8 cellular contexts compared by ENCODE assay signal in the genomic region with DNA sequence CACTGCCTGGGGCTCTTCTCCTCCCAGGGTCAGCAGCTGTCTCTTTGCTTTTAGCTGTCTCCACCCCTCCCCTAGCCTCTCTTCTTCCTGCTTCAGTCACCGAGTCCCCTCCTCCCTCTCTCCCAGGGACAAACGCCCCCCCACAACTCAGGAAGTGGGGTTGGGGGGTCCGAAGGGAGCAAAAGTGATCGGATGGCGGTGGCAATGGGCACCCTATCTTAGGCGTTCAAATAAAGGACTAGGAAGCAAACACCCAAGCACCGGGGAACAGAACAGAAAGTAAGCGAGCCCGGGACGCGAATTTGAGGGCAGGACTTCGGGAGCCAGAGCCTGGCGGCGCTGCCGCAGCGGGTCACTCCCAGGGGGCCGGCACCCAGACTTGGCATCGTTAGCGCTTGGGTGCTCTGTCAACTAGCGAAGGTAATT. TPM values are rescaled to one million over a fixed set of nuclear protein-coding genes. Genes with fewer than 3 reads are reported as not detected.
DNase-seq lines count a peak whose midpoint lies in the region; ATAC-seq, FAIRE-seq and TF ChIP-seq lines count a peak whose summit lies in the region.

No MANE protein-coding gene starts in this region.

- no peak for TF ChIP-seq POLR2A in GM12878 (IDR thresholded peaks at IDR 0.05; ENCODE audit: low read depth, low read length)

- in situ Hi-C loops in GM12878 (cut with MboI), result no loop called here

- H4K20me1 ChIP-seq in GM12878 (ENCODE audit: control insufficient read depth, insufficient read depth), result no peaks in the 10 kb centered on the region

- ATAC-seq in GM12878 (peak; percentile 8; the same call in 1 of the 3 replicates), GM21367 (IDR thresholded peaks at IDR 0.05; ENCODE audit: unreplicated experiment) (no peak), GM19397 (IDR thresholded peaks at IDR 0.05; ENCODE audit: unreplicated experiment) (no peak)

- H3K27me3 ChIP-seq in GM12878 (replicated peaks in 1 of 2; ENCODE audit: control insufficient read depth in 2 of 2, insufficient read depth in 2 of 2, low read length in 1 of 2), result no peaks in the 10 kb centered on the region

- H3K9me3 ChIP-seq in GM12878 (replicated peaks; ENCODE audit: control insufficient read depth, insufficient read depth, low read length), result no peaks in the 10 kb centered on the region

- no peak for TF ChIP-seq RAD21 in GM12878 (IDR thresholded peaks at IDR 0.05; ENCODE audit: insufficient read depth, low read depth, low read length)

- peaks cover 37% of the 10 kb centered on the region for H3K79me2 ChIP-seq in GM12878 (ENCODE audit: control insufficient read depth, insufficient read depth, low read length)

- TF ChIP-seq CTCF in GM12878 (IDR thresholded peaks at IDR 0.05 in 2 of 3, conservative IDR thresholded peaks at IDR 0.05 in 1 of 3; ENCODE audit: control insufficient read depth in 2 of 3, extremely low read depth in 1 of 3, insufficient read depth in 1 of 3, low read depth in 3 of 3, low read length in 3 of 3), result no peak

- RAD21 ChIA-PET in GM12878 (lab: Charles Lee; ENCODE audit: unreplicated experiment), result interaction anchor here (1.3 to 3.1 kb wide), 6 partner anchors 12 to 189 kb away, joined by 3 to 19 read pairs (median 10); a partner anchor contains a TSS

- intact Hi-C loops in GM12878 (cut with micrococcal nuclease; ENCODE audit: unreplicated experiment), result no loop called here

- peak overlapping the region; percentile 85 for H3K4me3 ChIP-seq in GM12878

- H3K27ac ChIP-seq in GM12878 (ENCODE audit: control insufficient read depth, insufficient read depth), result no peak overlapping the region

- BruUV-seq in GM12878 (replicated peaks; lab: Mats Ljungman, UMichigan), result no TSS peak

- no peak for TF ChIP-seq EP300 in GM12878 (IDR thresholded peaks at IDR 0.05; ENCODE audit: borderline replicate concordance in 1 of 2, control insufficient read depth in 1 of 2, low read depth in 2 of 2, low read length in 2 of 2)

- H3K36me3 ChIP-seq in GM12878 (ENCODE audit: control insufficient read depth in 2 of 2, insufficient read depth in 2 of 2, low read length in 1 of 2), result no peaks in the 10 kb centered on the region; a peak in 1 of 4 replicates

- CTCF ChIA-PET in GM12878 (lab: Yijun Ruan, JAX), result interaction anchor here (1.3 to 6.0 kb wide), 3 partner anchors 12 to 85 kb away, joined by 3 to 31 read pairs (median 4); no protein-coding TSS in a partner anchor

- H3K4me1 ChIP-seq in GM12878 (ENCODE audit: control insufficient read depth, insufficient read depth, low read length), result peaks cover 14% of the 10 kb centered on the region

- peak; percentile 32 for DNase-seq in SKM-1 (lab: John Stamatoyannopoulos, UW; ENCODE audit: unreplicated experiment)
- no peak for DNase-seq in SKM-1 treated with dmso at 0.1 percent for 144 hours (lab: John Stamatoyannopoulos, UW; ENCODE audit: unreplicated experiment)
- peak; percentile 74 for DNase-seq in RPMI8226
- no peak for DNase-seq in GM12878 (ENCODE audit: low read depth, low spot score)
- peak; percentile 61 for DNase-seq in iris pigment epithelial cell (ENCODE audit: low read depth)
- peak; percentile 33 for DNase-seq in stimulated activated CD4-positive, alpha-beta T cell treated with anti-CD3 and anti-CD28 coated beads, Interleukin-2, amount 100 ng/mL, for 48 hours

- SMC1A ChIA-PET in GM12878 (lab: Charles Lee; ENCODE audit: uncharacterized antibody, unreplicated experiment), result interaction anchor here (1.0 to 4.9 kb wide), 4 partner anchors 13 to 45 kb away, joined by 3 to 20 read pairs (median 6); no protein-coding TSS in a partner anchor

- peak overlapping the region; percentile 61 for H2AFZ ChIP-seq in GM12878 (ENCODE audit: control insufficient read depth, low read depth, low read length)

- under 1% methylated on average over 20 of the region's 20 CpGs for WGBS in GM12878 (ENCODE audit: insufficient coverage, insufficient replicate concordance, low lambda C conversion rate, missing lambda C conversion rate)

- POLR2A ChIA-PET in GM12878 (lab: Charles Lee), result interaction anchor here (0.6 to 2.2 kb wide), 4 partner anchors 40 to 599 kb away, joined by 3 to 11 read pairs (median 4); a partner anchor contains a TSS

- peak overlapping the region; percentile 96 for H3K9ac ChIP-seq in GM12878 (ENCODE audit: control insufficient read depth, insufficient read depth, low read length)

- peak; percentile 75 for FAIRE-seq in GM12878 (lab: Jason Lieb, UNC)

- peak overlapping the region; percentile 81 for H3K4me2 ChIP-seq in GM12878 (ENCODE audit: control insufficient read depth, insufficient read depth)

TF ChIP-seq in GM12878, 131 proteins besides CTCF, POLR2A, EP300 and RAD21:
- TF ChIP-seq FOS (IDR thresholded peaks at IDR 0.05; ENCODE audit: borderline replicate concordance, extremely low read depth, insufficient read length), result no peak
- TF ChIP-seq EED (IDR thresholded peaks at IDR 0.05; ENCODE audit: low read depth), result peak; percentile 22

RNA-seq across cellular contexts. Expression of a gene that starts 1.0 kb away (rescaled TPM):
- 77.4 and 90.2 TPM in 2 replicates for total RNA-seq in GM12878 (2013; cell fraction: nucleolus; rRNA removed)
- total RNA-seq in GM12878 (2014; rRNA removed) (12.7 and 15.4 TPM in 2 replicates), GM12878 (2014; rRNA removed; fragmentation: Illumina TruSeq; extraction: Trizol) (7.6 and 8.3 TPM in 2 replicates), GM12878 (2021) (30.3 and 34.0 TPM in 2 replicates)
- polyA plus RNA-seq in GM12878 (2011; ENCODE audit: low read depth), result 7.4 TPM
- polyA plus RNA-seq in GM12878 (2011; rRNA removed) (7.2 and 15.6 TPM in 2 replicates), GM12878 (2014; fragmentation: Illumina TruSeq; extraction: Trizol) (6.7 and 14.6 TPM in 2 replicates), GM12878 (2014; fragmentation: Nextera tagmentation; extraction: Ambion mirVana) (under 1 TPM; 0.32 to 0.44 TPM), GM12878 (2014; rRNA removed) (23.0 and 27.0 TPM in 2 replicates), GM12878 (2016; fragmentation: Nextera tagmentation; extraction: Ambion mirVana) (1 to 10 TPM; 8.9 to 9.1 TPM)
- polyA plus RNA-seq in GM12878 (2011; cell fraction: cytosol; rRNA removed), result 16.7 and 18.8 TPM in 2 replicates
- polyA plus RNA-seq in GM12878 (2011; cell fraction: nucleus; rRNA removed), result 202 and 205 TPM in 2 replicates
- 13.1 and 19.2 TPM in 2 replicates for polyA plus RNA-seq in GM12878 (2012)
- polyA minus RNA-seq in GM12878 (2011; rRNA and poly(A)+ RNA removed), result 27.9 and 34.0 TPM in 2 replicates
- polyA minus RNA-seq in GM12878 (2011; cell fraction: cytosol; rRNA and poly(A)+ RNA removed), result 12.8 and 14.2 TPM in 2 replicates
- polyA minus RNA-seq in GM12878 (2011; cell fraction: nucleus; rRNA and poly(A)+ RNA removed), result 43.2 and 61.9 TPM in 2 replicates

RNA-seq across cellular contexts. Expression of a gene that starts 40.1 kb away (rescaled TPM):
- total RNA-seq in GM12878 (2013; cell fraction: nucleolus; rRNA removed), result 12.7 and 16.3 TPM in 2 replicates
- total RNA-seq in GM12878 (2014; rRNA removed), result 9.3 and 9.4 TPM in 2 replicates
- 23.9 and 26.6 TPM in 2 replicates for total RNA-seq in GM12878 (2014; rRNA removed; fragmentation: Illumina TruSeq; extraction: Trizol)
- total RNA-seq in GM12878 (2021), result 36.7 and 37.6 TPM in 2 replicates
- polyA plus RNA-seq in GM12878 (2011; ENCODE audit: low read depth), result 13.2 TPM
- polyA plus RNA-seq in GM12878 (2011; rRNA removed), result 18.1 and 31.0 TPM in 2 replicates
- polyA plus RNA-seq in GM12878 (2011; cell fraction: cytosol; rRNA removed), result 45.3 and 55.6 TPM in 2 replicates
- 32.2 and 33.3 TPM in 2 replicates for polyA plus RNA-seq in GM12878 (2011; cell fraction: nucleus; rRNA removed)
- 25.8 and 26.9 TPM in 2 replicates for polyA plus RNA-seq in GM12878 (2012)
- 14.4 and 28.2 TPM in 2 replicates for polyA plus RNA-seq in GM12878 (2014; fragmentation: Illumina TruSeq; extraction: Trizol)
- 10 to 100 TPM in 1 of 2 experiments, 1 to 10 TPM in 1; 6.3 to 13.0 TPM for polyA plus RNA-seq in GM12878 (2014; fragmentation: Nextera tagmentation; extraction: Ambion mirVana)
- 38.1 and 44.5 TPM in 2 replicates for polyA plus RNA-seq in GM12878 (2014; rRNA removed)
- polyA plus RNA-seq in GM12878 (2016; fragmentation: Nextera tagmentation; extraction: Ambion mirVana), result 10 to 100 TPM; 65.7 to 65.8 TPM
- polyA minus RNA-seq in GM12878 (2011; rRNA and poly(A)+ RNA removed), result 26.0 and 47.5 TPM in 2 replicates
- 18.6 and 19.3 TPM in 2 replicates for polyA minus RNA-seq in GM12878 (2011; cell fraction: cytosol; rRNA and poly(A)+ RNA removed)
- 8.0 and 12.3 TPM in 2 replicates for polyA minus RNA-seq in GM12878 (2011; cell fraction: nucleus; rRNA and poly(A)+ RNA removed)

Comparison
In these comparisons a context has a peak if more than half of its experiments do, and no peak if none do; other contexts are left out.
1. DNase-seq: peak in SKM-1 (single experiment), RPMI8226 (single experiment), iris pigment epithelial cell (single experiment) and stimulated activated CD4-positive, alpha-beta T cell treated with anti-CD3 and anti-CD28 coated beads, Interleukin-2, amount 100 ng/mL, for 48 hours (2 of 2); none in SKM-1 treated with dmso at 0.1 percent for 144 hours (single experiment) and GM12878 (single experiment).